Comparison of ENCODE assay signal across 10 cellular contexts in genomic region chr2:232761301-232761907, GRCh38. TPM values are rescaled to one million over a fixed set of nuclear protein-coding genes. Genes with fewer than 3 reads are reported as not detected.
DNase-seq lines count a peak whose midpoint lies in the region; ATAC-seq, FAIRE-seq and TF ChIP-seq lines count a peak whose summit lies in the region.
"Had no signal": no experiment of that assay in that cellular context is flagged by ENCODE, and none has a peak within 500 bp of the region (broad histone marks: within the 10 kb centered on the region; RNA-seq: fewer than 3 reads in every experiment).

No MANE protein-coding gene starts in this region.

- DNase-seq in D721Med (ENCODE audit: insufficient read length, low spot score) (no peak), HAP-1 (ENCODE audit: low spot score in 2 of 2) (peak; percentile 39 to 57), RPMI7951 (ENCODE audit: low read depth) (peak; percentile 42), myocyte (ENCODE audit: low read depth) (peak; percentile 18), UCSD-AML1 (lab: John Stamatoyannopoulos, UW; ENCODE audit: unreplicated experiment) (no peak)
- DNase-seq in central memory CD4-positive, alpha-beta T cell = peak; percentile 33

- ATAC-seq in HG02840 (IDR thresholded peaks at IDR 0.05; ENCODE audit: low FRiP score, unreplicated experiment) (no peak), GM21786 (IDR thresholded peaks at IDR 0.05; ENCODE audit: unreplicated experiment) (no peak)

- H3K4me1 ChIP-seq in HAP-1 = no peaks in the 10 kb centered on the region

- peaks cover 25% of the 10 kb centered on the region for H3K36me3 ChIP-seq in HAP-1 (replicated peaks)

- peak; percentile 56 for TF ChIP-seq CTCF in D721Med (IDR thresholded peaks at IDR 0.05; ENCODE audit: insufficient read depth, missing control alignments)

- in situ Hi-C loops in HAP-1 (cut with MboI; ENCODE audit: low sequenced_read_pairs) = no loop called here

- H3K9me3 ChIP-seq in HAP-1 = no peaks in the 10 kb centered on the region

- H3K4me3 ChIP-seq in HAP-1 = no peak overlapping the region

- no peaks in the 10 kb centered on the region for H3K27me3 ChIP-seq in HAP-1 (ENCODE audit: low read depth)

- peak; percentile 60 for FAIRE-seq in D721Med (lab: Jason Lieb, UNC)

RNA-seq across cellular contexts. Expression of gene KCNJ13, which starts 15.0 kb away (rescaled TPM):
- total RNA-seq in RPMI7951 (2014; rRNA removed; shearing (Covaris generic)) = not detected in 2 replicates
- total RNA-seq in myocyte = not detected in 2 replicates
- polyA plus RNA-seq in myocyte (2012) = 0.30 TPM
- total RNA-seq: skeletal muscle tissue; T-helper 2 cell treated with Interferon-gamma antibody and Interleukin-4, amounts not matched to agents 100 ng/mL and 5 ng/mL, for 36 hours had no signal

Comparison
In these comparisons a context has a peak if more than half of its experiments do, and no peak if none do; other contexts are left out.
1. DNase-seq: peak in HAP-1 (2 of 2), RPMI7951 (single experiment), central memory CD4-positive, alpha-beta T cell (single experiment) and myocyte (single experiment); none in D721Med (single experiment) and UCSD-AML1 (single experiment).